Comparison of ENCODE assay signal across 23 cellular contexts in genomic region chr12:130424858-130425697, GRCh38.
DNase-seq lines count a peak whose midpoint lies in the region; ATAC-seq and TF ChIP-seq lines count a peak whose summit lies in the region.
"Had no signal": no experiment of that assay in that cellular context is flagged by ENCODE, and none has a peak within 500 bp of the region (broad histone marks: within the 10 kb centered on the region; RNA-seq: fewer than 3 reads in every experiment).

No MANE protein-coding gene starts in this region.

- H3K4me3 ChIP-seq in neural progenitor cell, result no peak overlapping the region
- H3K4me3 ChIP-seq in transverse colon, result no peak overlapping the region
- H3K4me3 ChIP-seq: BLaER1 had no signal

- no peak overlapping the region for H3K27ac ChIP-seq in neural progenitor cell
- H3K27ac ChIP-seq in transverse colon, result no peak overlapping the region
- H3K27ac ChIP-seq: 22Rv1, BLaER1 had no signal

- H3K36me3 ChIP-seq in neural progenitor cell (no peaks in the 10 kb centered on the region), transverse colon (no peaks in the 10 kb centered on the region)
- H3K36me3 ChIP-seq: BLaER1 had no signal

- H3K4me2 ChIP-seq in neural progenitor cell, result no peak overlapping the region
- H3K4me2 ChIP-seq: BLaER1 had no signal

- CTCF ChIA-PET in activated CD8-positive, alpha-beta memory T cell treated with anti-CD3 and anti-CD28 coated beads, Interleukin-2, amount 10 ng/mL, durations not matched to agents 7 days and 5 days (lab: Charles Lee), result no interaction called here

- intact Hi-C loops in transverse colon (cut with DNase I; ENCODE audit: low total_unique reads), result no loop called here

- H2AFZ ChIP-seq in neural progenitor cell (replicated peaks), result no peak overlapping the region

- ATAC-seq in activated CD8-positive, alpha-beta memory T cell treated with anti-CD3 and anti-CD28 coated beads, Interleukin-2, amount 10 ng/mL, durations not matched to agents 7 days and 5 days, result no peak
- ATAC-seq: Right ventricle myocardium inferior had no signal

- no peak overlapping the region for H3K27ac Mint-ChIP-seq in activated CD8-positive, alpha-beta memory T cell treated with anti-CD3 and anti-CD28 coated beads, Interleukin-2, amount 10 ng/mL, durations not matched to agents 7 days and 5 days
- peak overlapping the region; percentile 70 for H3K27ac Mint-ChIP-seq in neural progenitor cell
- H3K27ac Mint-ChIP-seq: CD4-positive, alpha-beta T cell had no signal

- no peaks in the 10 kb centered on the region for H3K36me3 Mint-ChIP-seq in activated CD8-positive, alpha-beta memory T cell treated with anti-CD3 and anti-CD28 coated beads, Interleukin-2, amount 10 ng/mL, durations not matched to agents 7 days and 5 days
- peaks cover 8% of the 10 kb centered on the region for H3K36me3 Mint-ChIP-seq in neural progenitor cell

- TF ChIP-seq CTCF in neural progenitor cell (IDR thresholded peaks at IDR 0.05), result no peak
- no peak for TF ChIP-seq CTCF in transverse colon (IDR thresholded peaks at IDR 0.05)

- peaks cover 2% of the 10 kb centered on the region for H3K9me3 Mint-ChIP-seq in activated CD8-positive, alpha-beta memory T cell treated with anti-CD3 and anti-CD28 coated beads, Interleukin-2, amount 10 ng/mL, durations not matched to agents 7 days and 5 days (ENCODE audit: low read depth)
- peaks cover 2% of the 10 kb centered on the region for H3K9me3 Mint-ChIP-seq in neural progenitor cell
- H3K9me3 Mint-ChIP-seq: CD4-positive, alpha-beta T cell had no signal

- no peaks in the 10 kb centered on the region for H3K79me2 ChIP-seq in neural progenitor cell (ENCODE audit: low read depth)

- in situ Hi-C loops in transverse colon (cut with MboI; ENCODE audit: low pct_ligation_motif_present in 1 of 4, low pct_unique_long_range_greater_than_20kb in 1 of 4, low sequenced_read_pairs in 3 of 4) (no loop called here), G401 (cut with HindIII; ENCODE audit: low sequenced_read_pairs) (no loop called here)

- no peaks in the 10 kb centered on the region for H3K4me1 Mint-ChIP-seq in activated CD8-positive, alpha-beta memory T cell treated with anti-CD3 and anti-CD28 coated beads, Interleukin-2, amount 10 ng/mL, durations not matched to agents 7 days and 5 days
- H3K4me1 Mint-ChIP-seq in neural progenitor cell, result peaks cover 45% of the 10 kb centered on the region

- 90 to 100% methylated on average over 2 to 36 of the region's 36 CpGs for WGBS in transverse colon (ENCODE audit: low coverage in 1 of 2), 2 donors

- no peak for TF ChIP-seq POLR2A in transverse colon (IDR thresholded peaks at IDR 0.05)

- H3K9ac ChIP-seq in neural progenitor cell, result no peak overlapping the region
- H3K9ac ChIP-seq: BLaER1 had no signal

- H4K20me1 ChIP-seq in neural progenitor cell (ENCODE audit: low read depth), result no peaks in the 10 kb centered on the region
- H4K20me1 ChIP-seq: BLaER1 had no signal

- TF ChIP-seq EP300 in transverse colon (IDR thresholded peaks at IDR 0.05; ENCODE audit: low read depth), result no peak

- H3K27me3 ChIP-seq in neural progenitor cell, result no peaks in the 10 kb centered on the region
- no peaks in the 10 kb centered on the region for H3K27me3 ChIP-seq in transverse colon
- H3K27me3 ChIP-seq: BLaER1 had no signal

- peaks cover 16% of the 10 kb centered on the region for H3K4me1 ChIP-seq in neural progenitor cell
- H3K4me1 ChIP-seq in transverse colon, result no peaks in the 10 kb centered on the region

- no peaks in the 10 kb centered on the region for H3F3A ChIP-seq in neural progenitor cell (ENCODE audit: low read depth)

- no peaks in the 10 kb centered on the region for H3K9me3 ChIP-seq in neural progenitor cell (ENCODE audit: low read depth)
- H3K9me3 ChIP-seq in transverse colon, result no peaks in the 10 kb centered on the region
- H3K9me3 ChIP-seq: BLaER1 had no signal

- no peak overlapping the region for H3K4me3 Mint-ChIP-seq in activated CD8-positive, alpha-beta memory T cell treated with anti-CD3 and anti-CD28 coated beads, Interleukin-2, amount 10 ng/mL, durations not matched to agents 7 days and 5 days
- H3K4me3 Mint-ChIP-seq in neural progenitor cell, result peak overlapping the region; percentile 55
- H3K4me3 Mint-ChIP-seq: CD4-positive, alpha-beta T cell had no signal

- peak; percentile 26 for DNase-seq in activated CD8-positive, alpha-beta memory T cell treated with anti-CD3 and anti-CD28 coated beads for 24 hours
- no peak for DNase-seq in activated CD8-positive, alpha-beta memory T cell treated with anti-CD3 and anti-CD28 coated beads, Interleukin-2, amount 10 ng/mL, durations not matched to agents 7 days and 5 days
- peak; percentile 54 for DNase-seq in islet precursor cell
- no peak for DNase-seq in neural progenitor cell (ENCODE audit: low spot score)
- DNase-seq in transverse colon, result peak; percentile 3
- DNase-seq in cerebellar nuclear complex (lab: John Stamatoyannopoulos, UW), result no peak
- DNase-seq in G401 (ENCODE audit: low spot score), result no peak
- DNase-seq in NCI-H446 treated with DMSO at 0.1 percent for 48 hours (lab: John Stamatoyannopoulos, UW), result no peak
- DNase-seq: ACHN; CD4-positive, alpha-beta T cell; COR-L47; DMS 273 treated with DMSO at 0.1 percent for 48 hours; DMS79 treated with DMSO at 0.1 percent for 48 hours; Karpas-422; MV-4-11; NCI-H1105 treated with DMSO at 0.1 percent for 48 hours; NCI-H2029 treated with DMSO at 0.1 percent for 48 hours; NCI-H2171 treated with DMSO at 0.1 percent for 48 hours; NCI-H526; OCI-M1 had no signal

- H3K27me3 Mint-ChIP-seq in activated CD8-positive, alpha-beta memory T cell treated with anti-CD3 and anti-CD28 coated beads, Interleukin-2, amount 10 ng/mL, durations not matched to agents 7 days and 5 days, result no peaks in the 10 kb centered on the region
- peaks cover 10% of the 10 kb centered on the region for H3K27me3 Mint-ChIP-seq in neural progenitor cell (ENCODE audit: insufficient read depth, low read depth)
- H3K27me3 Mint-ChIP-seq: CD4-positive, alpha-beta T cell had no signal

Comparison
In these comparisons a context has a peak if more than half of its experiments do, and no peak if none do; other contexts are left out.
1. DNase-seq: peak in activated CD8-positive, alpha-beta memory T cell treated with anti-CD3 and anti-CD28 coated beads for 24 hours (single experiment), islet precursor cell (single experiment) and transverse colon (single experiment); none in activated CD8-positive, alpha-beta memory T cell treated with anti-CD3 and anti-CD28 coated beads, Interleukin-2, amount 10 ng/mL, durations not matched to agents 7 days and 5 days (single experiment), neural progenitor cell (single experiment), cerebellar nuclear complex (0 of 2), G401 (single experiment) and NCI-H446 treated with DMSO at 0.1 percent for 48 hours (single experiment).